1 cellular context compared by ENCODE assay signal in the genomic region with DNA sequence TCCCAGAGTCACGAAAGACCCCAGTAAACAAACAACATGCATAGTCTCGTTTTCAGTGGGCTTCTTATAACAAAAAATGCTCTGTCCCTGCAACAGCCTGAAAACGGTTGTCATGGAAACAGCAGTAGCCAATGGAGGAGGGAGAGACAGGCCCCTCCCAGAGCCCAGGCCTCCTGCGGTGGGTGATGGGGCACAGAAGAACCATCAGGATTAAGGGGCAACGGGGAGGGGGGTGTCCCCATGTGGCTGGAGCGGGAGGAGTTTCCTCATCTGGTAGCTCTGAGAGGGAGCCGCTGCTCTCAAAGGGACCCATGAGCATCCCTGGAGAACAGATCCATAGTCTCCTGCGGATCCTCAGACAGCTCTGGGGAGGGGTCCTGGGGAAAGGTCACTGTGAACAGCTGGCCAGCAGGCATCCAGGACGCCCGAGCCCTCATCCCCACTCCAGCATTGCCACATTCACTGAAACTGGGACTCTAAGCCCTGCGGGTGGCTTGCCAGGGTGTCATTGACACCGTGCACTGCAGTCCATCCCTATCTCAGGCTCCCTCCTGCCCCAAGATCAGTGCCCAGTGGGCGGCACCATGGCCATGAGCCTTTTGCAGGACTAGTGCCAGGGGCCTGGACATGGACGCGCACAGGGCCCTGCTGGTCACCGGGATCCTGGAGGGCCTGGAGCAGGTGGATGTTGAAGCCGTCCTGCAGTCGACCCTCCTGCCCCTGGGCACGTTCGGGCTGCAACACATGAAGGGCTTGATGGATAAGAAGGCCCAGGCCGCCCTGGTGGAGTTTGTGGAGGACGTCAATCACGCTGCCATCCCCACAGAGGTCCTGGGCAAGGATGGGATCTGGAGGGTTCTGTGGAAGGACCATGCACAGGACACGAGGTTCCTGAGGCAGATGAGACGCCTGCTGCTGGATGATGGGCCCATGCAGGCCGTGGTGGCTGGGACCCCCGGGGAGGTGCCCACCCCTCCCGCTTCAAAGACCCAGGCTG.
TF ChIP-seq lines count a peak whose summit lies in the region.

No MANE protein-coding gene starts in this region.

TF ChIP-seq in IMR-90, 13 proteins besides CTCF, POLR2A, EP300 and RAD21:
- TF ChIP-seq CHD1 (IDR thresholded peaks at IDR 0.05; ENCODE audit: low read depth, low read length) (no peak), MAFK (IDR thresholded peaks at IDR 0.05; ENCODE audit: low read depth, low read length) (no peak), NFE2L2 (IDR thresholded peaks at IDR 0.05; ENCODE audit: low read depth, low read length) (no peak), FOS (IDR thresholded peaks at IDR 0.05; ENCODE audit: low read depth, low read length) (no peak), RFX5 (IDR thresholded peaks at IDR 0.05; ENCODE audit: low read depth, low read length) (no peak), SMC3 (IDR thresholded peaks at IDR 0.05; ENCODE audit: low read depth, low read length) (no peak), CEBPB (IDR thresholded peaks at IDR 0.05; ENCODE audit: low read depth, low read length) (no peak), RCOR1 (IDR thresholded peaks at IDR 0.05; ENCODE audit: insufficient replicate concordance, low read length) (no peak), MXI1 (IDR thresholded peaks at IDR 0.05; ENCODE audit: borderline replicate concordance, low read depth, low read length) (no peak), BHLHE40 (IDR thresholded peaks at IDR 0.05; ENCODE audit: low read depth, low read length) (no peak), MAZ (IDR thresholded peaks at IDR 0.05; ENCODE audit: borderline replicate concordance, low read depth, low read length) (no peak)
- TF ChIP-seq, protein P1, sequence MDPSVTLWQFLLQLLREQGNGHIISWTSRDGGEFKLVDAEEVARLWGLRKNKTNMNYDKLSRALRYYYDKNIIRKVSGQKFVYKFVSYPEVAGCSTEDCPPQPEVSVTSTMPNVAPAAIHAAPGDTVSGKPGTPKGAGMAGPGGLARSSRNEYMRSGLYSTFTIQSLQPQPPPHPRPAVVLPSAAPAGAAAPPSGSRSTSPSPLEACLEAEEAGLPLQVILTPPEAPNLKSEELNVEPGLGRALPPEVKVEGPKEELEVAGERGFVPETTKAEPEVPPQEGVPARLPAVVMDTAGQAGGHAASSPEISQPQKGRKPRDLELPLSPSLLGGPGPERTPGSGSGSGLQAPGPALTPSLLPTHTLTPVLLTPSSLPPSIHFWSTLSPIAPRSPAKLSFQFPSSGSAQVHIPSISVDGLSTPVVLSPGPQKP (IDR thresholded peaks at IDR 0.05; ENCODE audit: borderline replicate concordance, low read depth, low read length) = no peak
- TF ChIP-seq, protein P2, sequence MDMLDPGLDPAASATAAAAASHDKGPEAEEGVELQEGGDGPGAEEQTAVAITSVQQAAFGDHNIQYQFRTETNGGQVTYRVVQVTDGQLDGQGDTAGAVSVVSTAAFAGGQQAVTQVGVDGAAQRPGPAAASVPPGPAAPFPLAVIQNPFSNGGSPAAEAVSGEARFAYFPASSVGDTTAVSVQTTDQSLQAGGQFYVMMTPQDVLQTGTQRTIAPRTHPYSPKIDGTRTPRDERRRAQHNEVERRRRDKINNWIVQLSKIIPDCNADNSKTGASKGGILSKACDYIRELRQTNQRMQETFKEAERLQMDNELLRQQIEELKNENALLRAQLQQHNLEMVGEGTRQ (IDR thresholded peaks at IDR 0.05; ENCODE audit: low read depth, low read length) = no peak
TF ChIP-seq in IMR-90: peak in this region for 0.
